1 cellular context compared by ENCODE assay signal in the genomic region with DNA sequence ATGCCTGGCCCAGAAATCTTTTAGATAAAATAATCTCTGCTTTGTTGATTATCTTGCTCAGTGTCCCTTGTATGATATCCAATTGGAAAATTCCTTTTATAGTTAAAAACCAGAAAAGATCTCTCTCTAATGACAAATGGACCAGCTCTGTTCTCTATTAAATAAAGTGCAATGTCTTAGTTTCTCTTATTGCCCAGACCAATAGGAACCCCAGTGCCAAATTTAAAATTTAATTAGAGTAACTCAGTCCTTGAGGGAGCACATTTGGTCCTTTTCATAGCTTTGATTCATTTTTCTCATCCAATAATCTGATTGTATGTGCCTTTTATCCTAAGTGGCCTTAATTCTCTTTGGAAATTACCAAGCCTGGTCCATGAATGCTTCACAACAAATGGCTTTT.
A peak's percentile ranks its signal among the peaks of the same experiment; 100 is the strongest.
TF ChIP-seq lines count a peak whose summit lies in the region.

No MANE protein-coding gene starts in this region.

TF ChIP-seq in SK-N-SH, 30 proteins besides CTCF, POLR2A, EP300 and RAD21 (continued from another document):
- TF ChIP-seq, protein P1, sequence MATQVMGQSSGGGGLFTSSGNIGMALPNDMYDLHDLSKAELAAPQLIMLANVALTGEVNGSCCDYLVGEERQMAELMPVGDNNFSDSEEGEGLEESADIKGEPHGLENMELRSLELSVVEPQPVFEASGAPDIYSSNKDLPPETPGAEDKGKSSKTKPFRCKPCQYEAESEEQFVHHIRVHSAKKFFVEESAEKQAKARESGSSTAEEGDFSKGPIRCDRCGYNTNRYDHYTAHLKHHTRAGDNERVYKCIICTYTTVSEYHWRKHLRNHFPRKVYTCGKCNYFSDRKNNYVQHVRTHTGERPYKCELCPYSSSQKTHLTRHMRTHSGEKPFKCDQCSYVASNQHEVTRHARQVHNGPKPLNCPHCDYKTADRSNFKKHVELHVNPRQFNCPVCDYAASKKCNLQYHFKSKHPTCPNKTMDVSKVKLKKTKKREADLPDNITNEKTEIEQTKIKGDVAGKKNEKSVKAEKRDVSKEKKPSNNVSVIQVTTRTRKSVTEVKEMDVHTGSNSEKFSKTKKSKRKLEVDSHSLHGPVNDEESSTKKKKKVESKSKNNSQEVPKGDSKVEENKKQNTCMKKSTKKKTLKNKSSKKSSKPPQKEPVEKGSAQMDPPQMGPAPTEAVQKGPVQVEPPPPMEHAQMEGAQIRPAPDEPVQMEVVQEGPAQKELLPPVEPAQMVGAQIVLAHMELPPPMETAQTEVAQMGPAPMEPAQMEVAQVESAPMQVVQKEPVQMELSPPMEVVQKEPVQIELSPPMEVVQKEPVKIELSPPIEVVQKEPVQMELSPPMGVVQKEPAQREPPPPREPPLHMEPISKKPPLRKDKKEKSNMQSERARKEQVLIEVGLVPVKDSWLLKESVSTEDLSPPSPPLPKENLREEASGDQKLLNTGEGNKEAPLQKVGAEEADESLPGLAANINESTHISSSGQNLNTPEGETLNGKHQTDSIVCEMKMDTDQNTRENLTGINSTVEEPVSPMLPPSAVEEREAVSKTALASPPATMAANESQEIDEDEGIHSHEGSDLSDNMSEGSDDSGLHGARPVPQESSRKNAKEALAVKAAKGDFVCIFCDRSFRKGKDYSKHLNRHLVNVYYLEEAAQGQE (IDR thresholded peaks at IDR 0.05; ENCODE audit: low read depth, low read length): no peak
- peak; percentile 63; the same call in 1 of the 2 replicates for TF ChIP-seq RCOR1 (IDR thresholded peaks at IDR 0.05; ENCODE audit: low read length)
- TF ChIP-seq TEAD4 (IDR thresholded peaks at IDR 0.05; ENCODE audit: borderline replicate concordance, insufficient read depth): no peak
- TF ChIP-seq, protein P2, sequence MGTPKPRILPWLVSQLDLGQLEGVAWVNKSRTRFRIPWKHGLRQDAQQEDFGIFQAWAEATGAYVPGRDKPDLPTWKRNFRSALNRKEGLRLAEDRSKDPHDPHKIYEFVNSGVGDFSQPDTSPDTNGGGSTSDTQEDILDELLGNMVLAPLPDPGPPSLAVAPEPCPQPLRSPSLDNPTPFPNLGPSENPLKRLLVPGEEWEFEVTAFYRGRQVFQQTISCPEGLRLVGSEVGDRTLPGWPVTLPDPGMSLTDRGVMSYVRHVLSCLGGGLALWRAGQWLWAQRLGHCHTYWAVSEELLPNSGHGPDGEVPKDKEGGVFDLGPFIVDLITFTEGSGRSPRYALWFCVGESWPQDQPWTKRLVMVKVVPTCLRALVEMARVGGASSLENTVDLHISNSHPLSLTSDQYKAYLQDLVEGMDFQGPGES (IDR thresholded peaks at IDR 0.05; ENCODE audit: low read depth, low read length): no peak
- TF ChIP-seq, protein P3, sequence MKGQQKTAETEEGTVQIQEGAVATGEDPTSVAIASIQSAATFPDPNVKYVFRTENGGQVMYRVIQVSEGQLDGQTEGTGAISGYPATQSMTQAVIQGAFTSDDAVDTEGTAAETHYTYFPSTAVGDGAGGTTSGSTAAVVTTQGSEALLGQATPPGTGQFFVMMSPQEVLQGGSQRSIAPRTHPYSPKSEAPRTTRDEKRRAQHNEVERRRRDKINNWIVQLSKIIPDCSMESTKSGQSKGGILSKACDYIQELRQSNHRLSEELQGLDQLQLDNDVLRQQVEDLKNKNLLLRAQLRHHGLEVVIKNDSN (IDR thresholded peaks at IDR 0.05; ENCODE audit: borderline replicate concordance, low read depth): no peak
- TF ChIP-seq CHD2 (IDR thresholded peaks at IDR 0.05; ENCODE audit: low read length, partially characterized antibody): peak; percentile 60
